In genomic region chr7:149027560-149028345, GRCh38 we compare ENCODE assay signal across 8 cellular contexts. TPM values are rescaled to one million over a fixed set of nuclear protein-coding genes. Genes with fewer than 3 reads are reported as not detected.
DNase-seq lines count a peak whose midpoint lies in the region; ATAC-seq, FAIRE-seq and TF ChIP-seq lines count a peak whose summit lies in the region.

No MANE protein-coding gene starts in this region.

- H3K27ac ChIP-seq in CD8-positive, alpha-beta T cell (ENCODE audit: low read depth, low read length): peak overlapping the region; percentile 62
- peak overlapping the region; percentile 79 for H3K27ac ChIP-seq in KOPT-K1 (ENCODE audit: low read depth, low read length, poor library complexity, severe bottlenecking)
- peak overlapping the region; percentile 79 for H3K27ac ChIP-seq in GM12878 (ENCODE audit: control insufficient read depth, insufficient read depth)
- H3K27ac ChIP-seq in testis: peak overlapping the region; percentile 77 to 87

- SMC1A ChIA-PET in GM12878 (lab: Charles Lee; ENCODE audit: uncharacterized antibody, unreplicated experiment): interaction anchor here (1.2 to 1.4 kb wide), 3 partner anchors 20 to 23 kb away, joined by 4 to 7 read pairs (median 4); no protein-coding TSS in a partner anchor

- H3K4me2 ChIP-seq in GM12878 (ENCODE audit: control insufficient read depth, insufficient read depth): peak overlapping the region; percentile 90

- H3K27me3 ChIP-seq in CD8-positive, alpha-beta T cell (ENCODE audit: insufficient read depth, low read length): no peaks in the 10 kb centered on the region
- H3K27me3 ChIP-seq in GM12878 (replicated peaks in 1 of 2; ENCODE audit: control insufficient read depth in 2 of 2, insufficient read depth in 2 of 2, low read length in 1 of 2) (no peaks in the 10 kb centered on the region), testis (no peaks in the 10 kb centered on the region)

- intact Hi-C loops in CD8-positive, alpha-beta T cell (cut with DNase I, micrococcal nuclease): loop anchor here (1.0 to 5.0 kb wide), 12 partner anchors 20 to 810 kb away; partner anchors contain the start of genes ZNF398 (in 2 of the 2), ZNF425 (in 2 of the 2), ZNF786 (in 2 of the 2) and CUL1 (in 1 of the 2)
- intact Hi-C loops in GM12878 (cut with micrococcal nuclease; ENCODE audit: unreplicated experiment) (loop anchor here (2.0 to 5.0 kb wide), 4 partner anchors 37 to 145 kb away; partner anchors contain the start of genes EZH2, ZNF425 and ZNF786), testis (cut with DNase I; ENCODE audit: low total_unique reads) (no loop called here), left colon (cut with DNase I, micrococcal nuclease) (no loop called here)

- H3K9ac ChIP-seq in GM12878 (ENCODE audit: control insufficient read depth, insufficient read depth, low read length): peak overlapping the region; percentile 81

- H3K9me3 ChIP-seq in CD8-positive, alpha-beta T cell (ENCODE audit: low read length): no peaks in the 10 kb centered on the region
- H3K9me3 ChIP-seq in KOPT-K1 (ENCODE audit: insufficient read depth, low read length, poor library complexity, severe bottlenecking) (no peaks in the 10 kb centered on the region), GM12878 (replicated peaks; ENCODE audit: control insufficient read depth, insufficient read depth, low read length) (no peaks in the 10 kb centered on the region), testis (no peaks in the 10 kb centered on the region)

- no peaks in the 10 kb centered on the region for H3K27me3 Mint-ChIP-seq in CD8-positive, alpha-beta T cell (ENCODE audit: low read depth)

- in situ Hi-C loops in GM12878 (cut with MboI): no loop called here

- no peaks in the 10 kb centered on the region for H4K20me1 ChIP-seq in GM12878 (ENCODE audit: control insufficient read depth, insufficient read depth)

- no peak for TF ChIP-seq CTCF in CD8-positive, alpha-beta T cell (IDR thresholded peaks at IDR 0.05)
- TF ChIP-seq CTCF in GM12878 (IDR thresholded peaks at IDR 0.05 in 2 of 3, conservative IDR thresholded peaks at IDR 0.05 in 1 of 3; ENCODE audit: control insufficient read depth in 2 of 3, extremely low read depth in 1 of 3, insufficient read depth in 1 of 3, low read depth in 3 of 3, low read length in 3 of 3): no peak
- no peak for TF ChIP-seq CTCF in testis (IDR thresholded peaks at IDR 0.05)

- H3K27ac Mint-ChIP-seq in CD8-positive, alpha-beta T cell: peak overlapping the region; percentile 94

- H3K36me3 Mint-ChIP-seq in CD8-positive, alpha-beta T cell: peaks cover 12% of the 10 kb centered on the region

- peaks cover 52% of the 10 kb centered on the region for H3K79me2 ChIP-seq in GM12878 (ENCODE audit: control insufficient read depth, insufficient read depth, low read length)

- DNase-seq in CD8-positive, alpha-beta T cell: peak in 1 of 7 experiments; percentile 22
- DNase-seq in GM12878 (ENCODE audit: low read depth, low spot score) (no peak), left lobe of liver (ENCODE audit: low spot score) (no peak), testis (no peak), left colon (no peak), DMS153 treated with DMSO at 0.1 percent for 48 hours (lab: John Stamatoyannopoulos, UW; ENCODE audit: unreplicated experiment) (no peak), NCI-H510A treated with DMSO at 0.1 percent for 48 hours (lab: John Stamatoyannopoulos, UW) (no peak)

- H3K9me3 Mint-ChIP-seq in CD8-positive, alpha-beta T cell: no peaks in the 10 kb centered on the region

- H3K36me3 ChIP-seq in CD8-positive, alpha-beta T cell (ENCODE audit: insufficient read depth, low read length): no peaks in the 10 kb centered on the region
- H3K36me3 ChIP-seq in KOPT-K1 (ENCODE audit: insufficient read depth, low read length) (peaks cover 23% of the 10 kb centered on the region), GM12878 (ENCODE audit: control insufficient read depth in 2 of 2, insufficient read depth in 2 of 2, low read length in 1 of 2) (no peaks in the 10 kb centered on the region), testis (ENCODE audit: low read depth, missing control alignments) (no peaks in the 10 kb centered on the region)

- peaks cover 27% of the 10 kb centered on the region for H3K4me1 ChIP-seq in CD8-positive, alpha-beta T cell (ENCODE audit: insufficient read depth, low read length)
- no peaks in the 10 kb centered on the region for H3K4me1 ChIP-seq in GM12878 (ENCODE audit: control insufficient read depth, insufficient read depth, low read length)
- peaks cover 5% of the 10 kb centered on the region for H3K4me1 ChIP-seq in testis

- BruUV-seq in GM12878 (replicated peaks; lab: Mats Ljungman, UMichigan): no TSS peak

- FAIRE-seq in GM12878 (lab: Jason Lieb, UNC): no peak

- 1% methylated on average over 43 of the region's 43 CpGs for WGBS in GM12878 (ENCODE audit: insufficient coverage, insufficient replicate concordance, low lambda C conversion rate, missing lambda C conversion rate)
- WGBS in testis, 2 donors: 1 to 2% methylated on average over 20 to 43 of the region's 43 CpGs

- RAD21 ChIA-PET in GM12878 (lab: Charles Lee; ENCODE audit: unreplicated experiment): interaction anchor here (1.2 to 1.5 kb wide), 2 partner anchors 38 to 64 kb away, joined by 3 to 9 read pairs; no protein-coding TSS in a partner anchor

- H3K4me1 Mint-ChIP-seq in CD8-positive, alpha-beta T cell (ENCODE audit: low read depth): peaks cover 55% of the 10 kb centered on the region

- POLR2A ChIA-PET in CD8-positive, alpha-beta T cell (lab: Charles Lee): interaction anchor here (0.6 to 2.7 kb wide), 6 partner anchors 38 to 120 kb away, joined by 3 to 8 read pairs (median 4); partner anchors contain the start of gene ZNF398
- POLR2A ChIA-PET in GM12878 (lab: Charles Lee): interaction anchor here (0.6 to 1.8 kb wide), 4 partner anchors 32 to 86 kb away, joined by 3 to 12 read pairs (median 5); no protein-coding TSS in a partner anchor

- peak overlapping the region; percentile 87 for H3K4me3 Mint-ChIP-seq in CD8-positive, alpha-beta T cell

- no peak for TF ChIP-seq POLR2A in GM12878 (IDR thresholded peaks at IDR 0.05; ENCODE audit: low read depth, low read length)
- TF ChIP-seq POLR2A in testis (IDR thresholded peaks at IDR 0.05): no peak

- peak overlapping the region; percentile 58 for H3K4me3 ChIP-seq in CD8-positive, alpha-beta T cell (ENCODE audit: low read depth, low read length)
- H3K4me3 ChIP-seq in GM12878: peak overlapping the region; percentile 76
- peak overlapping the region; percentile 81 to 87 for H3K4me3 ChIP-seq in testis

- peak overlapping the region; percentile 34; the same call in 1 of the 2 replicates for H2AFZ ChIP-seq in GM12878 (ENCODE audit: control insufficient read depth, low read depth, low read length)

- no peak for ATAC-seq in CD8-positive, alpha-beta T cell
- ATAC-seq in GM12878 (no peak), left lobe of liver (peak; percentile 29), left colon (no peak)

- TF ChIP-seq RAD21 in GM12878 (IDR thresholded peaks at IDR 0.05; ENCODE audit: insufficient read depth, low read depth, low read length): no peak

- no peak for TF ChIP-seq EP300 in GM12878 (IDR thresholded peaks at IDR 0.05; ENCODE audit: borderline replicate concordance in 1 of 2, control insufficient read depth in 1 of 2, low read depth in 2 of 2, low read length in 2 of 2)

- CTCF ChIA-PET in CD8-positive, alpha-beta T cell (lab: Charles Lee): interaction anchor here (0.7 to 7.3 kb wide), 5 partner anchors 16 to 99 kb away, joined by 3 to 52 read pairs (median 4); no protein-coding TSS in a partner anchor
- CTCF ChIA-PET in GM12878 (lab: Yijun Ruan, JAX): interaction anchor here (1.1 to 10.6 kb wide), 5 partner anchors 21 to 119 kb away, joined by 3 to 75 read pairs (median 7); partner anchors contain the start of gene ZNF398

TF ChIP-seq in GM12878, 131 proteins besides CTCF, POLR2A, EP300 and RAD21 (continues in another document):
- TF ChIP-seq RUNX3 (IDR thresholded peaks at IDR 0.05; ENCODE audit: low read length): no peak
- TF ChIP-seq HDAC2 (IDR thresholded peaks at IDR 0.05): no peak
- no peak for TF ChIP-seq RFX5 (IDR thresholded peaks at IDR 0.05; ENCODE audit: low read depth, low read length)
- TF ChIP-seq ZNF274 (IDR thresholded peaks at IDR 0.05; ENCODE audit: insufficient read depth, insufficient read length): no peak
- 0 out of 2 replicates have a peak, but pooled peaks have one; percentile 31 for TF ChIP-seq WRNIP1 (IDR thresholded peaks at IDR 0.05; ENCODE audit: borderline replicate concordance, low read depth, low read length)
- peak; percentile 32; the same call in 1 of the 2 replicates for TF ChIP-seq ZNF217 (IDR thresholded peaks at IDR 0.05)
- no peak for TF ChIP-seq TBL1XR1 (IDR thresholded peaks at IDR 0.05; ENCODE audit: low read depth, low read length)
- TF ChIP-seq ATF3 (IDR thresholded peaks at IDR 0.05; ENCODE audit: borderline replicate concordance, extremely low read depth, low read depth, low read length): no peak
- no peak for TF ChIP-seq TARDBP (IDR thresholded peaks at IDR 0.05; ENCODE audit: borderline replicate concordance)

RNA-seq across cellular contexts. Expression of gene PDIA4, which starts 0.6 kb away (rescaled TPM):
- total RNA-seq in CD8-positive, alpha-beta T cell: 10 to 100 TPM; 12.0 to 14.5 TPM
- 59.2 and 60.6 TPM in 2 replicates for total RNA-seq in GM12878 (2013; cell fraction: nucleolus; rRNA removed)
- 118 and 123 TPM in 2 replicates for total RNA-seq in GM12878 (2014; rRNA removed)
- 75.7 and 86.8 TPM in 2 replicates for total RNA-seq in GM12878 (2014; rRNA removed; fragmentation: Illumina TruSeq; extraction: Trizol)
- total RNA-seq in GM12878 (2021): 119 and 134 TPM in 2 replicates
- 69.3 TPM for polyA plus RNA-seq in GM12878 (2011; ENCODE audit: low read depth)
- polyA plus RNA-seq in GM12878 (2011; rRNA removed): 77.6 and 81.6 TPM in 2 replicates
- polyA plus RNA-seq in GM12878 (2011; cell fraction: cytosol; rRNA removed): 82.9 and 84.8 TPM in 2 replicates
- 86.6 and 98.4 TPM in 2 replicates for polyA plus RNA-seq in GM12878 (2011; cell fraction: nucleus; rRNA removed)
- polyA plus RNA-seq in GM12878 (2012): 93.6 and 96.1 TPM in 2 replicates
- 79.4 and 104 TPM in 2 replicates for polyA plus RNA-seq in GM12878 (2014; fragmentation: Illumina TruSeq; extraction: Trizol)
- polyA plus RNA-seq in GM12878 (2014; fragmentation: Nextera tagmentation; extraction: Ambion mirVana): 10 to 100 TPM in 1 of 2 experiments, 1 to 10 TPM in 1; 7.1 to 13.4 TPM
- 108 and 115 TPM in 2 replicates for polyA plus RNA-seq in GM12878 (2014; rRNA removed)
- polyA plus RNA-seq in GM12878 (2016; fragmentation: Nextera tagmentation; extraction: Ambion mirVana): 100 to 1,000 TPM; 284 to 306 TPM
- 64.5 and 84.4 TPM in 2 replicates for polyA minus RNA-seq in GM12878 (2011; rRNA and poly(A)+ RNA removed)
- polyA minus RNA-seq in GM12878 (2011; cell fraction: cytosol; rRNA and poly(A)+ RNA removed): 30.6 and 42.5 TPM in 2 replicates
- 15.8 and 22.5 TPM in 2 replicates for polyA minus RNA-seq in GM12878 (2011; cell fraction: nucleus; rRNA and poly(A)+ RNA removed)
- total RNA-seq in left lobe of liver: 266 TPM
- total RNA-seq in testis: 10 to 100 TPM; 59.3 to 86.5 TPM
- 67.1 TPM for polyA plus RNA-seq in testis (ENCODE audit: insufficient read depth, low read depth, low replicate concordance)
- total RNA-seq in left colon: 100 to 1,000 TPM; 131 to 157 TPM

Comparison
In these comparisons a context has a peak if more than half of its experiments do, and no peak if none do; other contexts are left out.
1. intact Hi-C loops: an anchor here in CD8-positive, alpha-beta T cell (1.0 to 5.0 kb wide) and GM12878 (2.0 to 5.0 kb wide); none called in testis and left colon.